Comparison of ENCODE assay signal across 6 cellular contexts in genomic region chr12:14219679-14220078, GRCh38.
DNase-seq lines count a peak whose midpoint lies in the region; ATAC-seq and TF ChIP-seq lines count a peak whose summit lies in the region.
"Not testable (repeated sequence)": the region's sequence is repeated elsewhere in the genome, so short reads cannot be mapped to it uniquely, and the experiment has no call there.

No MANE protein-coding gene starts in this region.

- H2BK15ac ChIP-seq in neuronal stem cell (ENCODE audit: low read length): not testable (repeated sequence)

- not testable (repeated sequence) for ATAC-seq in memory B cell (ENCODE audit: low read depth)

- TF ChIP-seq EP300 in transverse colon (IDR thresholded peaks at IDR 0.05; ENCODE audit: low read depth): not testable (repeated sequence)

- not testable (repeated sequence) for H3K4me3 ChIP-seq in colonic mucosa; esophagus squamous epithelium; neuronal stem cell (ENCODE audit: low read length in 2 of 2); transverse colon
- peak overlapping the region; percentile 22 for H3K4me3 ChIP-seq in mucosa of stomach (ENCODE audit: low read length)

- peak overlapping the region; percentile 47 for H2AK5ac ChIP-seq in neuronal stem cell (ENCODE audit: low read depth, low read length)

- H3K4me1 ChIP-seq in colonic mucosa; neuronal stem cell (ENCODE audit: control insufficient read depth in 2 of 2, insufficient read depth in 1 of 2, low read depth in 1 of 2, low read length in 2 of 2): not testable (repeated sequence)
- H3K4me1 ChIP-seq in esophagus squamous epithelium (peaks cover 5 to 30% (median 10%) of the 10 kb centered on the region in 3 donors), mucosa of stomach (ENCODE audit: control insufficient read depth, insufficient read depth, low read length) (peaks cover 13% of the 10 kb centered on the region), transverse colon (peaks cover 4 to 31% (median 18%) of the 10 kb centered on the region in 4 donors)

- H4K8ac ChIP-seq in neuronal stem cell (ENCODE audit: low read depth, low read length): not testable (repeated sequence)

- not testable (repeated sequence) for H3K27me3 Mint-ChIP-seq in memory B cell

- H3K23ac ChIP-seq in neuronal stem cell (ENCODE audit: low read depth, low read length, poor library complexity): not testable (repeated sequence)

- not testable (repeated sequence) for TF ChIP-seq CTCF in colonic mucosa (IDR thresholded peaks at IDR 0.05); esophagus squamous epithelium (IDR thresholded peaks at IDR 0.05); transverse colon (IDR thresholded peaks at IDR 0.05)

- peak overlapping the region; percentile 24 for H3K27ac Mint-ChIP-seq in memory B cell

- H2BK5ac ChIP-seq in neuronal stem cell (ENCODE audit: low read length): not testable (repeated sequence)

- not testable (repeated sequence) for H3K9me3 Mint-ChIP-seq in memory B cell

- H3K79me1 ChIP-seq in neuronal stem cell (ENCODE audit: low read depth, low read length): not testable (repeated sequence)

- peaks cover 19% of the 10 kb centered on the region for H3K36me3 Mint-ChIP-seq in memory B cell

- H4K91ac ChIP-seq in neuronal stem cell (ENCODE audit: low read depth, low read length, poor library complexity): not testable (repeated sequence)

- H3K4me1 Mint-ChIP-seq in memory B cell: peaks cover 19% of the 10 kb centered on the region

- H3K27me3 ChIP-seq in colonic mucosa; esophagus squamous epithelium; mucosa of stomach (ENCODE audit: control insufficient read depth, insufficient read depth, low read length); neuronal stem cell (ENCODE audit: control insufficient read depth in 3 of 3, insufficient read depth in 3 of 3, low read depth in 1 of 3, low read length in 3 of 3); transverse colon: not testable (repeated sequence)

- H3K18ac ChIP-seq in neuronal stem cell (ENCODE audit: low read length): not testable (repeated sequence)

- not testable (repeated sequence) for H3K4me2 ChIP-seq in neuronal stem cell (ENCODE audit: insufficient read depth, low read length, poor library complexity, severe bottlenecking)

- not testable (repeated sequence) for H2AFZ ChIP-seq in neuronal stem cell (ENCODE audit: low read length)

- not testable (repeated sequence) for H3K14ac ChIP-seq in neuronal stem cell (ENCODE audit: low read length)

- H3K36me3 ChIP-seq in colonic mucosa; esophagus squamous epithelium; mucosa of stomach (ENCODE audit: control insufficient read depth, insufficient read depth, low read length); neuronal stem cell (replicated peaks in 1 of 2; ENCODE audit: control insufficient read depth in 2 of 2, insufficient read depth in 2 of 2, low read length in 2 of 2); transverse colon: not testable (repeated sequence)

- in situ Hi-C loops in transverse colon (cut with MboI; ENCODE audit: low pct_ligation_motif_present in 1 of 4, low pct_unique_long_range_greater_than_20kb in 1 of 4, low sequenced_read_pairs in 3 of 4): not testable (repeated sequence)

- H3K27ac ChIP-seq in colonic mucosa (peak overlapping the region; percentile 40), esophagus squamous epithelium (peak overlapping the region in 3 of 4 donors; percentile 36 to 74 (median 71)), transverse colon (peak overlapping the region; percentile 41 to 70 (median 66))
- not testable (repeated sequence) for H3K27ac ChIP-seq in neuronal stem cell (replicated peaks; ENCODE audit: low read length)

- H3K4me3 Mint-ChIP-seq in memory B cell: not testable (repeated sequence)

- 73 to 78% methylated on average over 3 of the region's 3 CpGs for WGBS in esophagus squamous epithelium, 2 donors
- WGBS in neuronal stem cell (ENCODE audit: extremely low coverage in 2 of 2, insufficient read length in 2 of 2, insufficient replicate concordance in 1 of 2), 2 donors: no CpG with 5 or more reads among the region's 3 CpGs
- WGBS in transverse colon (ENCODE audit: low coverage in 1 of 2), 2 donors: 82 to 83% methylated on average over 3 of the region's 3 CpGs

- not testable (repeated sequence) for H2BK120ac ChIP-seq in neuronal stem cell (ENCODE audit: low read depth, low read length)

- H3K4ac ChIP-seq in neuronal stem cell (ENCODE audit: low read length): not testable (repeated sequence)

- not testable (repeated sequence) for DNase-seq in colonic mucosa; esophagus squamous epithelium (lab: John Stamatoyannopoulos, UW); memory B cell (ENCODE audit: low spot score in 2 of 2); neuronal stem cell (ENCODE audit: low spot score); transverse colon

- intact Hi-C loops in colonic mucosa (cut with DNase I); esophagus squamous epithelium (cut with DNase I); transverse colon (cut with DNase I; ENCODE audit: low total_unique reads): not testable (repeated sequence)

- peak overlapping the region in 1 of 2 donors; percentile 19 for H3K9ac ChIP-seq in colonic mucosa (ENCODE audit: low read depth in 2 of 2, low read length in 2 of 2)
- peak overlapping the region; percentile 15 for H3K9ac ChIP-seq in mucosa of stomach (ENCODE audit: low read length)
- not testable (repeated sequence) for H3K9ac ChIP-seq in neuronal stem cell (ENCODE audit: low read depth, low read length, poor library complexity)

- not testable (repeated sequence) for H3K9me3 ChIP-seq in colonic mucosa; esophagus squamous epithelium; mucosa of stomach (ENCODE audit: control insufficient read depth, low read length); neuronal stem cell (replicated peaks in 1 of 2; ENCODE audit: control insufficient read depth in 2 of 2, insufficient read depth in 1 of 2, low read depth in 1 of 2, low read length in 2 of 2); transverse colon

- H2BK12ac ChIP-seq in neuronal stem cell (ENCODE audit: low read length): not testable (repeated sequence)

- TF ChIP-seq POLR2A in esophagus squamous epithelium (IDR thresholded peaks at IDR 0.05); transverse colon (IDR thresholded peaks at IDR 0.05): not testable (repeated sequence)
